In the genomic region with DNA sequence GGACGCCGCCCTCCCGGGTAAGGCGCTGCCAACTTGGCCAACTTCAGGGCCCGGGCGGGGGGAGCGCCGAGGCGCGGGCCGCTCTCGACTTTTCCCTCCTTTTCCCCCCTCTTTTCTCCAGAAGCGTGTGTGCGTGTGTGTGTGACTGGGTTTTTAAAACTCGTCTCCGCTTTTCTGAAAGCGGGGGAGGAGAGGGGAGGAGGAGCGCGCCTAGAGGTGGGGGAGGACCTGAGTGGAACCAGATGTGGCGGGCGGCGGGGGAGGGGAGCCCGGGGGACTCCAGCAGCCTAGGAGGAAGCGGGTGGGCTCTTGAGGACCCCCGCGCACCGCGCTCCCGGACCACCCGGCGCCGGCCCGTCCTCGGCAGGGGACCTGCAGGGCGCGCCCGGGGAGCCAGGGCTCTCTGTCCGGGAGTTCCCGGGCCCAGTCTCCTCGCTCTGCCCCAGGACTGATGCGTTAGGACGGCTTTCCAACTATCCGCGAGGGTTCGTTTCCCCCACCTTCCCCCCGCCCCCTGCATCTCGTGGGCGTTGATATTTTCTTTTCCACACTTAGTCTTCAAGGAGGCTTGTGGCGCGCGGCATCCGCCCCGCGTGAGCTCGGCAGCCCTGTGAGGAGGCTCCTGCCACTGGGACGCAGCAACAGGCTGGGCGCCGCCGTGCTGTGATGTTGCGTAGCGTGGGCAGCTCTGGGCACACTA, we compare ENCODE assay signal across 9 cellular contexts. TPM values are rescaled to one million over a fixed set of nuclear protein-coding genes. Genes with fewer than 3 reads are reported as not detected.
DNase-seq lines count a peak whose midpoint lies in the region; ATAC-seq and TF ChIP-seq lines count a peak whose summit lies in the region.
"Had no signal": no experiment of that assay in that cellular context is flagged by ENCODE, and none has a peak within 500 bp of the region (broad histone marks: within the 10 kb centered on the region; RNA-seq: fewer than 3 reads in every experiment).

No MANE protein-coding gene starts in this region.

- H3K4me3 Mint-ChIP-seq in central memory CD8-positive, alpha-beta T cell: peak overlapping the region; percentile 75

- H3K27ac Mint-ChIP-seq in central memory CD8-positive, alpha-beta T cell (ENCODE audit: low read depth): no peak overlapping the region

- peak overlapping the region; percentile 32 to 44 (median 39) for H3K4me3 ChIP-seq in right lobe of liver

- no peaks in the 10 kb centered on the region for H3K9me3 ChIP-seq in right lobe of liver
- H3K9me3 ChIP-seq: neutrophil had no signal

- H3K36me3 ChIP-seq in right lobe of liver: no peaks in the 10 kb centered on the region

- intact Hi-C loops in Right ventricle myocardium inferior (cut with DNase I) (no loop called here), cardiac septum (cut with DNase I) (no loop called here), right lobe of liver (cut with DNase I) (no loop called here)

- H3K27me3 ChIP-seq in right lobe of liver: no peaks in the 10 kb centered on the region

- peaks cover 61% of the 10 kb centered on the region for H3K27me3 Mint-ChIP-seq in central memory CD8-positive, alpha-beta T cell

- H3K9me3 Mint-ChIP-seq in central memory CD8-positive, alpha-beta T cell: no peaks in the 10 kb centered on the region

- TF ChIP-seq POLR2A in right lobe of liver (IDR thresholded peaks at IDR 0.05): no peak

- TF ChIP-seq CTCF in right lobe of liver (IDR thresholded peaks at IDR 0.05): no peak

- peak overlapping the region in 1 of 3 donors; percentile 57 for H3K27ac ChIP-seq in right lobe of liver
- H3K27ac ChIP-seq: neutrophil had no signal

- H3K4me1 ChIP-seq in right lobe of liver: peaks cover 0 to 10% (median 0%) of the 10 kb centered on the region in 4 donors

- H3K4me1 Mint-ChIP-seq in central memory CD8-positive, alpha-beta T cell: peaks cover 10% of the 10 kb centered on the region

- 3% methylated on average over 26 of the region's 61 CpGs for WGBS in right lobe of liver (ENCODE audit: insufficient coverage, low coverage, low lambda C conversion rate, missing lambda C conversion rate)

- no peak for DNase-seq in Right ventricle myocardium inferior (ENCODE audit: missing footprints)
- DNase-seq in cardiac septum (ENCODE audit: low spot score): no peak
- peak; percentile 57 for DNase-seq in SK-N-DZ (ENCODE audit: low spot score)
- no peak for DNase-seq in central memory CD8-positive, alpha-beta T cell (ENCODE audit: low spot score in 2 of 2)
- DNase-seq in right lobe of liver: no peak
- peak in 2 of 3 donors; percentile 9 to 29 for DNase-seq in stimulated activated CD4-positive, alpha-beta T cell treated with anti-CD3 and anti-CD28 coated beads, TNF-alpha, amount 100 ng/mL, for 48 hours (ENCODE audit: low read depth in 3 of 3)
- DNase-seq in NCI-H1092 treated with DMSO at 0.1 percent for 48 hours (lab: John Stamatoyannopoulos, UW): no peak
- DNase-seq in NCI-H2107 (lab: John Stamatoyannopoulos, UW): no peak

- H3K36me3 Mint-ChIP-seq in central memory CD8-positive, alpha-beta T cell (ENCODE audit: insufficient read depth): peaks cover 6% of the 10 kb centered on the region

- ATAC-seq in Right ventricle myocardium inferior (peak; percentile 27), right lobe of liver (peak in 2 of 4 donors; percentile 6 to 8)
- no peak for ATAC-seq in central memory CD8-positive, alpha-beta T cell (replicated peaks; ENCODE audit: extremely low read depth, poor library complexity, severe bottlenecking)

RNA-seq across cellular contexts. Expression of a gene that starts 0.6 kb away (rescaled TPM):
- total RNA-seq in Right ventricle myocardium inferior (33.8 TPM), cardiac septum (28.9 TPM), right lobe of liver (1 to 10 TPM; 1.7 to 7.4 (median 3.8) TPM)
- 28.9 and 33.1 TPM in 2 replicates for polyA plus RNA-seq in SK-N-DZ (2014; cell fraction: cytosol; rRNA removed)
- polyA plus RNA-seq in SK-N-DZ (2014; cell fraction: nucleus; rRNA removed): 108 and 120 TPM in 2 replicates

Comparison
In these comparisons a context has a peak if more than half of its experiments do, and no peak if none do; other contexts are left out.
1. DNase-seq: peak in SK-N-DZ (single experiment) and stimulated activated CD4-positive, alpha-beta T cell treated with anti-CD3 and anti-CD28 coated beads, TNF-alpha, amount 100 ng/mL, for 48 hours (2 of 3); none in Right ventricle myocardium inferior (single experiment), cardiac septum (single experiment), central memory CD8-positive, alpha-beta T cell (0 of 2), right lobe of liver (0 of 3), NCI-H1092 treated with DMSO at 0.1 percent for 48 hours (single experiment) and NCI-H2107 (single experiment).